9 cellular contexts compared by ENCODE assay signal in genomic region chr5:80216753-80217596, GRCh38. TPM values are rescaled to one million over a fixed set of nuclear protein-coding genes. Genes with fewer than 3 reads are reported as not detected.
DNase-seq lines count a peak whose midpoint lies in the region; ATAC-seq and TF ChIP-seq lines count a peak whose summit lies in the region.
"Had no signal": no experiment of that assay in that cellular context is flagged by ENCODE, and none has a peak within 500 bp of the region (broad histone marks: within the 10 kb centered on the region; RNA-seq: fewer than 3 reads in every experiment).

No MANE protein-coding gene starts in this region.

- TF ChIP-seq POLR2A in gastroesophageal sphincter (IDR thresholded peaks at IDR 0.05) = no peak

- no peaks in the 10 kb centered on the region for H3K27me3 ChIP-seq in gastroesophageal sphincter
- H3K27me3 ChIP-seq: uterus had no signal

- peak overlapping the region in 2 of 4 donors; percentile 11 to 18 for H3K27ac ChIP-seq in gastroesophageal sphincter

- H3K4me3 ChIP-seq in gastroesophageal sphincter = no peak overlapping the region
- H3K4me3 ChIP-seq: uterus had no signal

- H3K4me1 Mint-ChIP-seq in T-helper 17 cell = peaks cover 69% of the 10 kb centered on the region

- WGBS in gastroesophageal sphincter (ENCODE audit: low coverage in 1 of 2), 2 donors = 43 to 61% methylated on average over 7 to 11 of the region's 12 CpGs

- ATAC-seq in T-helper 17 cell (peak; percentile 27), gastroesophageal sphincter (peak; percentile 79), HG03520 (IDR thresholded peaks at IDR 0.05; ENCODE audit: unreplicated experiment) (no peak)

- peaks cover 0 to 25% (median 0%) of the 10 kb centered on the region in 3 donors for H3K4me1 ChIP-seq in gastroesophageal sphincter

- peak overlapping the region; percentile 55 for H3K4me3 Mint-ChIP-seq in T-helper 17 cell

- H3K27me3 Mint-ChIP-seq in T-helper 17 cell = no peaks in the 10 kb centered on the region

- H3K36me3 Mint-ChIP-seq in T-helper 17 cell (ENCODE audit: low read depth) = no peaks in the 10 kb centered on the region

- TF ChIP-seq CTCF in gastroesophageal sphincter (IDR thresholded peaks at IDR 0.05) = no peak

- DNase-seq in GM19238 (ENCODE audit: insufficient read length, low spot score) (peak; percentile 13), T-helper 17 cell (no peak), HEK293T (ENCODE audit: extremely low spot score) (no peak)
- peak; percentile 24 for DNase-seq in stimulated activated CD4-positive, alpha-beta T cell treated with anti-CD3 and anti-CD28 coated beads, Interleukin-12 subunit alpha, Interleukin-12 subunit beta, amount 100 ng/mL, for 4 hours
- DNase-seq in effector CD4-positive, alpha-beta T cell = no peak
- DNase-seq in central memory CD4-positive, alpha-beta T cell = no peak

- POLR2A ChIA-PET in HEK293T (lab: Yijun Ruan, JAX) = interaction anchor here (1.2 kb wide), 1 partner anchor 39 kb away, joined by 3 read pairs; the partner anchor contains the start of gene SERINC5

- CTCF ChIA-PET in HEK293T (lab: Yijun Ruan, JAX) = no interaction called here

- no peaks in the 10 kb centered on the region for H3K36me3 ChIP-seq in gastroesophageal sphincter
- H3K36me3 ChIP-seq: uterus had no signal

- peak overlapping the region; percentile 90 for H3K27ac Mint-ChIP-seq in T-helper 17 cell

- H3K9me3 ChIP-seq in T-helper 17 cell (ENCODE audit: control insufficient read depth, low read length, poor library complexity, severe bottlenecking) (no peaks in the 10 kb centered on the region), gastroesophageal sphincter (no peaks in the 10 kb centered on the region)
- H3K9me3 ChIP-seq: uterus had no signal

- TF ChIP-seq EP300 in gastroesophageal sphincter (IDR thresholded peaks at IDR 0.05) = no peak

TF ChIP-seq in HEK293T, 16 proteins besides CTCF, POLR2A, EP300 and RAD21:
- TF ChIP-seq L3MBTL2 (conservative IDR thresholded peaks at IDR 0.05) = no peak
- TF ChIP-seq FOXK2 (IDR thresholded peaks at IDR 0.05) = no peak
- TF ChIP-seq NFRKB (IDR thresholded peaks at IDR 0.05) = no peak
- no peak for TF ChIP-seq FOXA1 (IDR thresholded peaks at IDR 0.05)
- no peak for TF ChIP-seq ZNF384 (IDR thresholded peaks at IDR 0.05)
- TF ChIP-seq ELF4 (IDR thresholded peaks at IDR 0.05) = no peak
- no peak for TF ChIP-seq CTBP1 (IDR thresholded peaks at IDR 0.05; ENCODE audit: borderline replicate concordance)
- no peak for TF ChIP-seq SP1 (IDR thresholded peaks at IDR 0.05)
- TF ChIP-seq HDGF (IDR thresholded peaks at IDR 0.05; ENCODE audit: borderline replicate concordance) = no peak
- TF ChIP-seq PKNOX1 (IDR thresholded peaks at IDR 0.05) = no peak
- no peak for TF ChIP-seq BHLHE40 (IDR thresholded peaks at IDR 0.05; ENCODE audit: borderline replicate concordance)
- TF ChIP-seq ARNT (IDR thresholded peaks at IDR 0.05) = no peak
- no peak for TF ChIP-seq TARDBP (IDR thresholded peaks at IDR 0.05)
- TF ChIP-seq LEF1 (IDR thresholded peaks at IDR 0.05; ENCODE audit: borderline replicate concordance) = no peak
- TF ChIP-seq FOXM1 (IDR thresholded peaks at IDR 0.05; ENCODE audit: borderline replicate concordance) = no peak

RNA-seq across cellular contexts. Expression of gene SERINC5, which starts 38.9 kb away (rescaled TPM):
- total RNA-seq in T-helper 17 cell = 100 to 1,000 TPM; 118 to 119 TPM
- 1 to 10 TPM; 6.5 to 9.3 (median 8.8) TPM for total RNA-seq in gastroesophageal sphincter

Comparison
In these comparisons a context has a peak if more than half of its experiments do, and no peak if none do; other contexts are left out.
1. DNase-seq: peak in GM19238 (single experiment) and stimulated activated CD4-positive, alpha-beta T cell treated with anti-CD3 and anti-CD28 coated beads, Interleukin-12 subunit alpha, Interleukin-12 subunit beta, amount 100 ng/mL, for 4 hours (single experiment); none in T-helper 17 cell (0 of 3), HEK293T (single experiment), effector CD4-positive, alpha-beta T cell (single experiment) and central memory CD4-positive, alpha-beta T cell (single experiment).
2. RNA of gene SERINC5, which starts 38.9 kb away (total RNA-seq): 118 to 119 TPM in T-helper 17 cell; 6.5 to 9.3 TPM in gastroesophageal sphincter; every median in the first group is over 10 times any median in the second.